Comparison of ENCODE assay signal across 8 cellular contexts in genomic region chr17:64662774-64663367, GRCh38.
DNase-seq lines count a peak whose midpoint lies in the region; TF ChIP-seq lines count a peak whose summit lies in the region.

No MANE protein-coding gene starts in this region.

- H3K9me3 ChIP-seq in endocrine pancreas (ENCODE audit: control insufficient read depth, low read length) (no peaks in the 10 kb centered on the region), neutrophil (no peaks in the 10 kb centered on the region)

- peak overlapping the region; percentile 66 for H3K9ac ChIP-seq in endocrine pancreas (ENCODE audit: control insufficient read depth, insufficient read depth, low read length)

- no peak for TF ChIP-seq CTCF in neutrophil (IDR thresholded peaks at IDR 0.05)

- H3K4me1 ChIP-seq in endocrine pancreas (ENCODE audit: control insufficient read depth, insufficient read depth, low read length) (no peaks in the 10 kb centered on the region), neutrophil (ENCODE audit: control insufficient read depth in 1 of 2, insufficient read depth in 1 of 2, low read depth in 1 of 2, low read length in 1 of 2) (peaks cover 20 to 21% of the 10 kb centered on the region in 2 experiments)

- H3K36me3 ChIP-seq in endocrine pancreas (ENCODE audit: control insufficient read depth, insufficient read depth, low read length) (no peaks in the 10 kb centered on the region), neutrophil (no peaks in the 10 kb centered on the region)

- DNase-seq in NCI-H2171 (lab: John Stamatoyannopoulos, UW) (peak; percentile 72), AG08395 (ENCODE audit: low spot score) (no peak), RPMI8226 (no peak)
- DNase-seq in stimulated activated CD4-positive, alpha-beta T cell treated with anti-CD3 and anti-CD28 coated beads, Interleukin-4, amount 100 ng/mL, for 1 hour: no peak
- DNase-seq in activated CD4-positive, CD25-positive, alpha-beta regulatory T cell treated with anti-CD3 and anti-CD28 coated beads, Interleukin-2, amount 50 U/mL, for 72 hours: no peak

- peak overlapping the region; percentile 98 for H3K27ac ChIP-seq in neutrophil

- H3K27me3 ChIP-seq in endocrine pancreas (ENCODE audit: control insufficient read depth, insufficient read depth, low read length) (no peaks in the 10 kb centered on the region), neutrophil (no peaks in the 10 kb centered on the region)

- peak overlapping the region; percentile 60; the same call in 1 of the 2 replicates for H3K4me3 ChIP-seq in GM08714 (ENCODE audit: low read length)
- peak overlapping the region; percentile 79 for H3K4me3 ChIP-seq in endocrine pancreas (ENCODE audit: control insufficient read depth, insufficient read depth, low read length)
- peak overlapping the region; percentile 75 to 78 for H3K4me3 ChIP-seq in neutrophil (ENCODE audit: low read depth in 1 of 2, low read length in 1 of 2)
